ENCODE assay signal across 1 cellular context in the genomic region with DNA sequence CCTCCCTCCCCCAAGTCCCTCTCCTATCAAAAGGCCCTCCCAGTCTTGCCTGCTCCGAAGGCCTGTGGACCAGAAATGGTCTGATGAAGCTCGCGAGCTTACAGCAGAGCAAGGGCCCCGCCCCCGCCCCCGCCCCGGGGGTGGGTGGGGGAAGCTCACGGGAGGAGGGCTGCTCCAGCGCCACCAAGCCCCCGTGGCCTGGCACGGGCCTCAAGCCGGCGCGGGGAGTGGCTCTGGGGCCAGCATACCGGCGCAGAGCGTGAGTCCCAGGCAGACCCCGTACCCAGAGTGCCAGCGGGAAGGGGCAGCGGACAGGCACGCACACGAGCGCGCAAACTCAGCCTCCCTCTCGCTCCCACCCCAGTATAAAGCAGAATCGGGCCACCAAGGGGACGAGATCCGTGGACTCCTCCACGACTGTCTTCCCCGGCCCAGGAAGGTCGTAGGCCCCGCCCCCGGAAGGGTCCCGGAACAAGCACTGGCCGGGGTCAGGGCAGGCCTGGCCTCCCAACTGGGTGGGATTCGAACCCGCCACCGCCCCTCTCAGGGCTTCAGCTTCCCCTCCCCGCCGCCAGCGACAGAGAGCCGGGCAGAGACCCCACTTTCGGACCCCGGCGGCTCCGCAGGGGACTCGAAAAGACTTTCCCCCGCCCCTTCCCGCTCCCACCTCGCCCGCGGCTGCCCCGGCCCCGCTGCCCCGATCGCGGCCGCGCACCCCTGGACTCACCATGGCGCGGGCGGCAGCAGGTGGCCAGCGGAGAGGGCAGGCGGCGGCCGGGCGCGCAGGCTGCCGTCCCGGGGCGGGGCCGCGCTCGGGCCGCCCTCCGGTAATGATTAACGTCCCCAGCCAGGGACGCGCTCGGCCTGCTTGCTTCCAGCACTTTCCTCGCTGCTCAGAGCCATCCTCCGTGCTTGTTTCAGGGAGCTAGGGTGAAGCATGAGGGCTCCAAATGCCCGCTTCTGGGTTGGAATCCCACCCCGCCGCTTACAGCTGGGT.
TF ChIP-seq lines count a peak whose summit lies in the region.

Gene PCBD1 (minus strand): TSS at position 762 of the 997 bp plus-strand sequence. CDS start 32 bp downstream, at position 730.

TF ChIP-seq in HepG2, 621 proteins besides CTCF, POLR2A, EP300 and RAD21 (continued from another document and continues in another):
- TF ChIP-seq TFE3 (CRISPR knock-in tag; IDR thresholded peaks at IDR 0.05) (no peak), ZFP41 (CRISPR knock-in tag; IDR thresholded peaks at IDR 0.05; ENCODE audit: borderline replicate concordance) (0 out of 2 replicates have a peak, but pooled peaks have one; percentile 49), ZBTB7A (CRISPR knock-in tag; IDR thresholded peaks at IDR 0.05) (peak; percentile 48; the same call in 1 of the 2 replicates), RNF2 (conservative IDR thresholded peaks at IDR 0.05; ENCODE audit: low read depth) (no peak), ZNF605 (CRISPR knock-in tag; IDR thresholded peaks at IDR 0.05) (no peak), ZNF20 (CRISPR knock-in tag; IDR thresholded peaks at IDR 0.05) (no peak), MAFK (conservative IDR thresholded peaks at IDR 0.05 in 1 of 2, IDR thresholded peaks at IDR 0.05 in 1 of 2; ENCODE audit: low read length in 2 of 2) (no peak), ZBTB38 (CRISPR knock-in tag; IDR thresholded peaks at IDR 0.05) (no peak), ZSCAN31 (CRISPR knock-in tag; IDR thresholded peaks at IDR 0.05; ENCODE audit: low read depth) (0 out of 2 replicates have a peak, but pooled peaks have one; percentile 31), ZNF382 (CRISPR knock-in tag; IDR thresholded peaks at IDR 0.05; ENCODE audit: borderline replicate concordance) (no peak), ZNF234 (CRISPR knock-in tag; conservative IDR thresholded peaks at IDR 0.05) (no peak), CREBL2 (CRISPR knock-in tag; IDR thresholded peaks at IDR 0.05; ENCODE audit: borderline replicate concordance) (no peak), POGZ (CRISPR knock-in tag; IDR thresholded peaks at IDR 0.05) (no peak; the same call in 1 of the 2 replicates), FOXP4 (CRISPR knock-in tag; IDR thresholded peaks at IDR 0.05) (no peak), TAF15 (IDR thresholded peaks at IDR 0.05; ENCODE audit: low read depth, low read length, poor library complexity, severe bottlenecking) (no peak), ZNF343 (CRISPR knock-in tag; IDR thresholded peaks at IDR 0.05) (0 out of 2 replicates have a peak, but pooled peaks have one; percentile 50), RXRA (CRISPR knock-in tag; IDR thresholded peaks at IDR 0.05) (no peak), STAT6 (CRISPR knock-in tag; IDR thresholded peaks at IDR 0.05; ENCODE audit: borderline replicate concordance) (no peak), PBX3 (CRISPR knock-in tag; IDR thresholded peaks at IDR 0.05; ENCODE audit: borderline replicate concordance) (no peak), ARID2 (CRISPR knock-in tag; IDR thresholded peaks at IDR 0.05; ENCODE audit: borderline replicate concordance) (no peak), ARNTL (CRISPR knock-in tag; IDR thresholded peaks at IDR 0.05) (peak; percentile 91), HINFP (CRISPR knock-in tag; IDR thresholded peaks at IDR 0.05; ENCODE audit: low read depth) (peak; percentile 34; the same call in 1 of the 2 replicates)
- TF ChIP-seq, protein P1, sequence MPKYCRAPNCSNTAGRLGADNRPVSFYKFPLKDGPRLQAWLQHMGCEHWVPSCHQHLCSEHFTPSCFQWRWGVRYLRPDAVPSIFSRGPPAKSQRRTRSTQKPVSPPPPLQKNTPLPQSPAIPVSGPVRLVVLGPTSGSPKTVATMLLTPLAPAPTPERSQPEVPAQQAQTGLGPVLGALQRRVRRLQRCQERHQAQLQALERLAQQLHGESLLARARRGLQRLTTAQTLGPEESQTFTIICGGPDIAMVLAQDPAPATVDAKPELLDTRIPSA (CRISPR knock-in tag; IDR thresholded peaks at IDR 0.05; ENCODE audit: borderline replicate concordance) = no peak
- TF ChIP-seq, protein P2, sequence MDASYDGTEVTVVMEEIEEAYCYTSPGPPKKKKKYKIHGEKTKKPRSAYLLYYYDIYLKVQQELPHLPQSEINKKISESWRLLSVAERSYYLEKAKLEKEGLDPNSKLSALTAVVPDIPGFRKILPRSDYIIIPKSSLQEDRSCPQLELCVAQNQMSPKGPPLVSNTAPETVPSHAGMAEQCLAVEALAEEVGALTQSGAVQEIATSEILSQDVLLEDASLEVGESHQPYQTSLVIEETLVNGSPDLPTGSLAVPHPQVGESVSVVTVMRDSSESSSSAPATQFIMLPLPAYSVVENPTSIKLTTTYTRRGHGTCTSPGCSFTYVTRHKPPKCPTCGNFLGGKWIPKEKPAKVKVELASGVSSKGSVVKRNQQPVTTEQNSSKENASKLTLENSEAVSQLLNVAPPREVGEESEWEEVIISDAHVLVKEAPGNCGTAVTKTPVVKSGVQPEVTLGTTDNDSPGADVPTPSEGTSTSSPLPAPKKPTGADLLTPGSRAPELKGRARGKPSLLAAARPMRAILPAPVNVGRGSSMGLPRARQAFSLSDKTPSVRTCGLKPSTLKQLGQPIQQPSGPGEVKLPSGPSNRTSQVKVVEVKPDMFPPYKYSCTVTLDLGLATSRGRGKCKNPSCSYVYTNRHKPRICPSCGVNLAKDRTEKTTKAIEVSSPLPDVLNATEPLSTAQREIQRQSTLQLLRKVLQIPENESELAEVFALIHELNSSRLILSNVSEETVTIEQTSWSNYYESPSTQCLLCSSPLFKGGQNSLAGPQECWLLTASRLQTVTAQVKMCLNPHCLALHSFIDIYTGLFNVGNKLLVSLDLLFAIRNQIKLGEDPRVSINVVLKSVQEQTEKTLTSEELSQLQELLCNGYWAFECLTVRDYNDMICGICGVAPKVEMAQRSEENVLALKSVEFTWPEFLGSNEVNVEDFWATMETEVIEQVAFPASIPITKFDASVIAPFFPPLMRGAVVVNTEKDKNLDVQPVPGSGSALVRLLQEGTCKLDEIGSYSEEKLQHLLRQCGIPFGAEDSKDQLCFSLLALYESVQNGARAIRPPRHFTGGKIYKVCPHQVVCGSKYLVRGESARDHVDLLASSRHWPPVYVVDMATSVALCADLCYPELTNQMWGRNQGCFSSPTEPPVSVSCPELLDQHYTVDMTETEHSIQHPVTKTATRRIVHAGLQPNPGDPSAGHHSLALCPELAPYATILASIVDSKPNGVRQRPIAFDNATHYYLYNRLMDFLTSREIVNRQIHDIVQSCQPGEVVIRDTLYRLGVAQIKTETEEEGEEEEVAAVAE (CRISPR knock-in tag; IDR thresholded peaks at IDR 0.05; ENCODE audit: borderline replicate concordance) = no peak
- TF ChIP-seq, protein P3, sequence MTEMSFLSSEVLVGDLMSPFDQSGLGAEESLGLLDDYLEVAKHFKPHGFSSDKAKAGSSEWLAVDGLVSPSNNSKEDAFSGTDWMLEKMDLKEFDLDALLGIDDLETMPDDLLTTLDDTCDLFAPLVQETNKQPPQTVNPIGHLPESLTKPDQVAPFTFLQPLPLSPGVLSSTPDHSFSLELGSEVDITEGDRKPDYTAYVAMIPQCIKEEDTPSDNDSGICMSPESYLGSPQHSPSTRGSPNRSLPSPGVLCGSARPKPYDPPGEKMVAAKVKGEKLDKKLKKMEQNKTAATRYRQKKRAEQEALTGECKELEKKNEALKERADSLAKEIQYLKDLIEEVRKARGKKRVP (CRISPR knock-in tag; IDR thresholded peaks at IDR 0.05) = 0 out of 4 replicates have a peak, but pooled peaks of 1 of the 2 experiments have one; percentile 29
- TF ChIP-seq, protein P4, sequence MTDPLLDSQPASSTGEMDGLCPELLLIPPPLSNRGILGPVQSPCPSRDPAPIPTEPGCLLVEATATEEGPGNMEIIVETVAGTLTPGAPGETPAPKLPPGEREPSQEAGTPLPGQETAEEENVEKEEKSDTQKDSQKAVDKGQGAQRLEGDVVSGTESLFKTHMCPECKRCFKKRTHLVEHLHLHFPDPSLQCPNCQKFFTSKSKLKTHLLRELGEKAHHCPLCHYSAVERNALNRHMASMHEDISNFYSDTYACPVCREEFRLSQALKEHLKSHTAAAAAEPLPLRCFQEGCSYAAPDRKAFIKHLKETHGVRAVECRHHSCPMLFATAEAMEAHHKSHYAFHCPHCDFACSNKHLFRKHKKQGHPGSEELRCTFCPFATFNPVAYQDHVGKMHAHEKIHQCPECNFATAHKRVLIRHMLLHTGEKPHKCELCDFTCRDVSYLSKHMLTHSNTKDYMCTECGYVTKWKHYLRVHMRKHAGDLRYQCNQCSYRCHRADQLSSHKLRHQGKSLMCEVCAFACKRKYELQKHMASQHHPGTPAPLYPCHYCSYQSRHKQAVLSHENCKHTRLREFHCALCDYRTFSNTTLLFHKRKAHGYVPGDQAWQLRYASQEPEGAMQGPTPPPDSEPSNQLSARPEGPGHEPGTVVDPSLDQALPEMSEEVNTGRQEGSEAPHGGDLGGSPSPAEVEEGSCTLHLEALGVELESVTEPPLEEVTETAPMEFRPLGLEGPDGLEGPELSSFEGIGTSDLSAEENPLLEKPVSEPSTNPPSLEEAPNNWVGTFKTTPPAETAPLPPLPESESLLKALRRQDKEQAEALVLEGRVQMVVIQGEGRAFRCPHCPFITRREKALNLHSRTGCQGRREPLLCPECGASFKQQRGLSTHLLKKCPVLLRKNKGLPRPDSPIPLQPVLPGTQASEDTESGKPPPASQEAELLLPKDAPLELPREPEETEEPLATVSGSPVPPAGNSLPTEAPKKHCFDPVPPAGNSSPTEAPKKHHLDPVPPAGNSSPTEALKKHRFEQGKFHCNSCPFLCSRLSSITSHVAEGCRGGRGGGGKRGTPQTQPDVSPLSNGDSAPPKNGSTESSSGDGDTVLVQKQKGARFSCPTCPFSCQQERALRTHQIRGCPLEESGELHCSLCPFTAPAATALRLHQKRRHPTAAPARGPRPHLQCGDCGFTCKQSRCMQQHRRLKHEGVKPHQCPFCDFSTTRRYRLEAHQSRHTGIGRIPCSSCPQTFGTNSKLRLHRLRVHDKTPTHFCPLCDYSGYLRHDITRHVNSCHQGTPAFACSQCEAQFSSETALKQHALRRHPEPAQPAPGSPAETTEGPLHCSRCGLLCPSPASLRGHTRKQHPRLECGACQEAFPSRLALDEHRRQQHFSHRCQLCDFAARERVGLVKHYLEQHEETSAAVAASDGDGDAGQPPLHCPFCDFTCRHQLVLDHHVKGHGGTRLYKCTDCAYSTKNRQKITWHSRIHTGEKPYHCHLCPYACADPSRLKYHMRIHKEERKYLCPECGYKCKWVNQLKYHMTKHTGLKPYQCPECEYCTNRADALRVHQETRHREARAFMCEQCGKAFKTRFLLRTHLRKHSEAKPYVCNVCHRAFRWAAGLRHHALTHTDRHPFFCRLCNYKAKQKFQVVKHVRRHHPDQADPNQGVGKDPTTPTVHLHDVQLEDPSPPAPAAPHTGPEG (CRISPR knock-in tag; IDR thresholded peaks at IDR 0.05) = no peak
